ENCODE assay signal across 8 cellular contexts in genomic region chr19:12139309-12139708, GRCh38. TPM values are rescaled to one million over a fixed set of nuclear protein-coding genes. Genes with fewer than 3 reads are reported as not detected.
DNase-seq lines count a peak whose midpoint lies in the region; ATAC-seq and TF ChIP-seq lines count a peak whose summit lies in the region.

No MANE protein-coding gene starts in this region.

- H3K9ac ChIP-seq in iPS-18a (ENCODE audit: low read length) (peak overlapping the region; percentile 85), smooth muscle cell (ENCODE audit: low read depth) (peak overlapping the region; percentile 87)

- no peak for ATAC-seq in GM19452 (IDR thresholded peaks at IDR 0.05; ENCODE audit: unreplicated experiment)

- H3K9me3 Mint-ChIP-seq in activated CD4-positive, alpha-beta memory T cell treated with anti-CD3 and anti-CD28 coated beads, Interleukin-2, amount 10 ng/mL, durations not matched to agents 7 days and 5 days: peaks cover 23% of the 10 kb centered on the region

- CTCF ChIA-PET in activated CD4-positive, alpha-beta memory T cell treated with anti-CD3 and anti-CD28 coated beads, Interleukin-2, amount 10 ng/mL, durations not matched to agents 7 days and 5 days (lab: Charles Lee): interaction anchor here (2.7 to 2.8 kb wide), 2 partner anchors 79 to 216 kb away, joined by 20 to 43 read pairs; partner anchors contain the start of gene ZNF700

- no peaks in the 10 kb centered on the region for H3F3A ChIP-seq in smooth muscle cell (ENCODE audit: low read depth)

- DNase-seq in HFF-Myc (ENCODE audit: extremely low read depth, low read depth) (no peak), smooth muscle cell (lab: John Stamatoyannopoulos, UW; ENCODE audit: unreplicated experiment) (no peak), NCI-H345 (lab: John Stamatoyannopoulos, UW) (no peak), epidermal melanocyte (ENCODE audit: insufficient read length, low spot score) (no peak)
- DNase-seq in activated CD4-positive, alpha-beta memory T cell treated with anti-CD3 and anti-CD28 coated beads, Interleukin-2, amount 10 ng/mL, durations not matched to agents 7 days and 5 days: no peak
- DNase-seq in stimulated activated CD8-positive, alpha-beta memory T cell treated with anti-CD3 and anti-CD28 coated beads, Interleukin-4, amount 100 ng/mL, for 48 hours: no peak

- H3K27me3 Mint-ChIP-seq in activated CD4-positive, alpha-beta memory T cell treated with anti-CD3 and anti-CD28 coated beads, Interleukin-2, amount 10 ng/mL, durations not matched to agents 7 days and 5 days: no peaks in the 10 kb centered on the region

- no peak overlapping the region for H3K27ac Mint-ChIP-seq in activated CD4-positive, alpha-beta memory T cell treated with anti-CD3 and anti-CD28 coated beads, Interleukin-2, amount 10 ng/mL, durations not matched to agents 7 days and 5 days

- H3K4me1 Mint-ChIP-seq in activated CD4-positive, alpha-beta memory T cell treated with anti-CD3 and anti-CD28 coated beads, Interleukin-2, amount 10 ng/mL, durations not matched to agents 7 days and 5 days: peaks cover 31% of the 10 kb centered on the region

- no peak overlapping the region for H3K27ac ChIP-seq in iPS-18a (ENCODE audit: low read length)
- peak overlapping the region; percentile 83 for H3K27ac ChIP-seq in smooth muscle cell (ENCODE audit: low read depth)

- peaks cover 25% of the 10 kb centered on the region for H3K79me2 ChIP-seq in smooth muscle cell (ENCODE audit: low read depth)

- H3K4me1 ChIP-seq in iPS-18a (ENCODE audit: control insufficient read depth, low read depth, low read length) (peaks cover 7% of the 10 kb centered on the region), smooth muscle cell (ENCODE audit: low read depth) (peaks cover 16% of the 10 kb centered on the region)

- H3K9me3 ChIP-seq in iPS-18a (ENCODE audit: control insufficient read depth, low read depth, low read length): peaks cover 5% of the 10 kb centered on the region
- peaks cover 9% of the 10 kb centered on the region for H3K9me3 ChIP-seq in smooth muscle cell (replicated peaks; ENCODE audit: low read depth)

- peak overlapping the region; percentile 70 for H3K4me3 ChIP-seq in HFF-Myc (replicated peaks; ENCODE audit: low read depth, low read length)
- peak overlapping the region; percentile 75 for H3K4me3 ChIP-seq in iPS-18a (ENCODE audit: low read length)
- H3K4me3 ChIP-seq in smooth muscle cell: peak overlapping the region; percentile 85

- H3K36me3 ChIP-seq in iPS-18a (ENCODE audit: control insufficient read depth, low read depth, low read length): peaks cover 28% of the 10 kb centered on the region
- H3K36me3 ChIP-seq in smooth muscle cell (ENCODE audit: low read depth): peaks cover 20% of the 10 kb centered on the region

- H3K27me3 ChIP-seq in iPS-18a (ENCODE audit: control insufficient read depth, insufficient read depth, low read length) (no peaks in the 10 kb centered on the region), smooth muscle cell (ENCODE audit: low read depth) (no peaks in the 10 kb centered on the region)

- peak overlapping the region; percentile 92 for H3K4me3 Mint-ChIP-seq in activated CD4-positive, alpha-beta memory T cell treated with anti-CD3 and anti-CD28 coated beads, Interleukin-2, amount 10 ng/mL, durations not matched to agents 7 days and 5 days

- TF ChIP-seq CTCF in HFF-Myc (IDR thresholded peaks at IDR 0.05; ENCODE audit: low read depth, low read length, missing control alignments) (no peak), smooth muscle cell (IDR thresholded peaks at IDR 0.05; ENCODE audit: borderline replicate concordance, insufficient read depth, poor library complexity, severe bottlenecking) (no peak)

- peak overlapping the region; percentile 80 for H3K4me2 ChIP-seq in smooth muscle cell

- H4K20me1 ChIP-seq in smooth muscle cell (ENCODE audit: low read depth): no peaks in the 10 kb centered on the region

- 19% methylated on average over 14 of the region's 14 CpGs for WGBS in smooth muscle cell (ENCODE audit: low lambda C conversion rate)

- H3K36me3 Mint-ChIP-seq in activated CD4-positive, alpha-beta memory T cell treated with anti-CD3 and anti-CD28 coated beads, Interleukin-2, amount 10 ng/mL, durations not matched to agents 7 days and 5 days (ENCODE audit: low read depth): peaks cover 42% of the 10 kb centered on the region

- H2AFZ ChIP-seq in smooth muscle cell (ENCODE audit: low read depth): peak overlapping the region; percentile 79

- POLR2A ChIA-PET in activated CD4-positive, alpha-beta memory T cell treated with anti-CD3 and anti-CD28 coated beads, Interleukin-2, amount 10 ng/mL, durations not matched to agents 7 days and 5 days (lab: Charles Lee): interaction anchor here (2.0 kb wide), 1 partner anchor 151 kb away, joined by 5 read pairs; no protein-coding TSS in a partner anchor

RNA-seq across cellular contexts. Expression of gene ZNF20, which starts 0.8 kb away (rescaled TPM):
- total RNA-seq in activated CD4-positive, alpha-beta memory T cell treated with anti-CD3 and anti-CD28 coated beads, Interleukin-2, amount 10 ng/mL, durations not matched to agents 7 days and 5 days: 1 to 10 TPM; 5.3 to 5.8 TPM
- 1.3 and 4.2 TPM in 2 replicates for total RNA-seq in smooth muscle cell
- polyA plus RNA-seq in smooth muscle cell: 0.46 and 1.5 TPM in 2 replicates

RNA-seq across cellular contexts. Expression of gene ZNF625, which starts 17.2 kb away (rescaled TPM):
- total RNA-seq in activated CD4-positive, alpha-beta memory T cell treated with anti-CD3 and anti-CD28 coated beads, Interleukin-2, amount 10 ng/mL, durations not matched to agents 7 days and 5 days: 1 to 10 TPM; 2.7 to 3.8 TPM
- 7.8 and 13.5 TPM in 2 replicates for total RNA-seq in smooth muscle cell
- 0.66 and 1.0 TPM in 2 replicates for polyA plus RNA-seq in smooth muscle cell

RNA-seq across cellular contexts. Expression of gene ZNF136, which starts 23.6 kb away (rescaled TPM):
- 10 to 100 TPM; 11.0 TPM for total RNA-seq in activated CD4-positive, alpha-beta memory T cell treated with anti-CD3 and anti-CD28 coated beads, Interleukin-2, amount 10 ng/mL, durations not matched to agents 7 days and 5 days
- total RNA-seq in smooth muscle cell: 5.7 and 14.4 TPM in 2 replicates
- 5.1 and 7.9 TPM in 2 replicates for polyA plus RNA-seq in smooth muscle cell
